14 cellular contexts compared by ENCODE assay signal in the genomic region with DNA sequence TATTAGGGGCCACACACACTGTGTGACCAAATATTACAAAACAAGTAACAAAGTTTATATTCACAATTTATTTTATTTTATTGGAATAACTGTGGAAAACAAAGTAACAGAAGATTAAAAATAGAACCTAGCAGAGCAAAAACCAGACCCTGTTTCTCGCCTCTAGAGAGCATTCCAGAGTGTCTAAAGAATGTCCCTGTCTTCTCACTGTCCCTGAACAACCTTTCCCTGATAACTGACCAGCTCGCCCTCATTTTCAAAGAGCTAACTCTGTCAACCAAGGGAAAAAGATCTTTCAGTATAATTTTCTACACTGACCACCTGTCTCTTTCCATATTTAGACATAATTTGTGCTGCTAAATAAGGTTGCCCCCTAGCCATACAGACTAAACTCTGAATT.
DNase-seq lines count a peak whose midpoint lies in the region; ATAC-seq and TF ChIP-seq lines count a peak whose summit lies in the region.
"Had no signal": no experiment of that assay in that cellular context is flagged by ENCODE, and none has a peak within 500 bp of the region (broad histone marks: within the 10 kb centered on the region; RNA-seq: fewer than 3 reads in every experiment).

No MANE protein-coding gene starts in this region.

- H3K9me3 ChIP-seq in left ventricle myocardium inferior (replicated peaks) (no peaks in the 10 kb centered on the region), tibial artery (no peaks in the 10 kb centered on the region), upper lobe of left lung (no peaks in the 10 kb centered on the region)
- H3K9me3 ChIP-seq: BLaER1 had no signal

- no peak overlapping the region for H3K9ac ChIP-seq in rectal smooth muscle tissue (ENCODE audit: low read length)
- H3K9ac ChIP-seq: BLaER1 had no signal

- H3K27ac ChIP-seq in left ventricle myocardium inferior (replicated peaks) (peak overlapping the region; percentile 81), rectal smooth muscle tissue (ENCODE audit: low read depth, low read length) (peak overlapping the region; percentile 64), tibial artery (peak overlapping the region; percentile 44 to 56), upper lobe of left lung (peak overlapping the region in 1 of 4 donors; percentile 27)
- H3K27ac ChIP-seq: BLaER1, RWPE1 had no signal

- peaks cover 45% of the 10 kb centered on the region for H3K4me1 ChIP-seq in left ventricle myocardium inferior
- H3K4me1 ChIP-seq in rectal smooth muscle tissue (ENCODE audit: control insufficient read depth, insufficient read depth, low read length): peaks cover 27% of the 10 kb centered on the region
- H3K4me1 ChIP-seq in tibial artery: peaks cover 0 to 36% (median 25%) of the 10 kb centered on the region in 4 donors
- peaks cover 0 to 6% (median 1%) of the 10 kb centered on the region in 4 donors for H3K4me1 ChIP-seq in upper lobe of left lung
- H3K4me1 ChIP-seq: BLaER1 had no signal

- TF ChIP-seq CTCF in left ventricle myocardium inferior (IDR thresholded peaks at IDR 0.05; ENCODE audit: borderline replicate concordance) (no peak), tibial artery (IDR thresholded peaks at IDR 0.05) (no peak), upper lobe of left lung (IDR thresholded peaks at IDR 0.05) (no peak), GM20000 (IDR thresholded peaks at IDR 0.05; ENCODE audit: extremely low read depth, missing control alignments) (no peak)

- no peaks in the 10 kb centered on the region for H3K36me3 ChIP-seq in left ventricle myocardium inferior
- H3K36me3 ChIP-seq in rectal smooth muscle tissue (ENCODE audit: control insufficient read depth, insufficient read depth, low read length): no peaks in the 10 kb centered on the region
- no peaks in the 10 kb centered on the region for H3K36me3 ChIP-seq in tibial artery
- no peaks in the 10 kb centered on the region for H3K36me3 ChIP-seq in upper lobe of left lung
- H3K36me3 ChIP-seq: BLaER1 had no signal

- H3K4me3 ChIP-seq in left ventricle myocardium inferior (no peak overlapping the region), rectal smooth muscle tissue (ENCODE audit: low read length) (no peak overlapping the region), tibial artery (no peak overlapping the region), upper lobe of left lung (no peak overlapping the region)
- H3K4me3 ChIP-seq: BLaER1, GM23338 had no signal

- WGBS in upper lobe of left lung, 2 donors: 64 to 69% methylated on average over 2 of the region's 2 CpGs

- peak; percentile 17 for DNase-seq in epidermal melanocyte (ENCODE audit: insufficient read length, low spot score)
- no peak for DNase-seq in left ventricle myocardium inferior
- no peak for DNase-seq in tibial artery
- DNase-seq in upper lobe of left lung: no peak
- no peak for DNase-seq in GM20000 (ENCODE audit: low spot score)
- DNase-seq in NCI-H1417 (lab: John Stamatoyannopoulos, UW): no peak
- DNase-seq: KG1, NCI-H1092, NCI-H1694 treated with DMSO at 0.1 percent for 48 hours had no signal

- no peak for TF ChIP-seq EP300 in upper lobe of left lung (IDR thresholded peaks at IDR 0.05)

- no peak for TF ChIP-seq POLR2A in upper lobe of left lung (IDR thresholded peaks at IDR 0.05)

- H3K27me3 ChIP-seq in left ventricle myocardium inferior (ENCODE audit: low read depth) (no peaks in the 10 kb centered on the region), rectal smooth muscle tissue (ENCODE audit: control insufficient read depth, insufficient read depth, low read length) (no peaks in the 10 kb centered on the region), tibial artery (no peaks in the 10 kb centered on the region), upper lobe of left lung (no peaks in the 10 kb centered on the region)
- H3K27me3 ChIP-seq: BLaER1 had no signal

- intact Hi-C loops in left ventricle myocardium inferior (cut with micrococcal nuclease) (no loop called here), tibial artery (cut with DNase I; ENCODE audit: low total_unique reads) (no loop called here)

- ATAC-seq in upper lobe of left lung (ENCODE audit: low FRiP score in 2 of 2) (no peak), HG03108 (IDR thresholded peaks at IDR 0.05; ENCODE audit: unreplicated experiment) (no peak)
- ATAC-seq: GM23338 had no signal
